ENCODE assay signal across 9 cellular contexts in the genomic region with DNA sequence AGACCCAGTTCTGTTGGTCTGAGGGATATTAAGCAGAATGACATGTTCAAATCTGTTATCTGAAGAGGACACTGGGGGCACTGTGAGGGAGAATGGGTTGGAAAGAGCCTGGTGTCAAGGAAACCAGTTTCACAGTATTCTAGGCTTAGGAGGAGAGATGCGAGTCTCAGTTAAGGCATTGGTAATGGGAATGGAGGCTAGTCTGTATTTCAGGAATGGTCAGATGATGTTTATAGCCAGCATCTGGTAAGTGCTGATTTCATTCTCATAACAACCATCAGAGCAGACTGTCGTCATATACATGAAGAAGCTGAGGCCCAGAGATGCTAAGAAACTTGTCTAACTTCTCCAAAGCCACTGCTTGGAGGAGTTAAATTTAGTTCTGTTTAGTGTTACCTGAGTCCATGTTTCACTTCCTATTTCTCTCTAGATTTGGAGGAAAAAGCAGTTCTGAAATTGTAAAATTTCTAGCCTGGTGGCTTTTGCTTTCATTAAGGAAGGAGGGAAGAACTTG.
DNase-seq lines count a peak whose midpoint lies in the region; ATAC-seq and TF ChIP-seq lines count a peak whose summit lies in the region.
"Had no signal": no experiment of that assay in that cellular context is flagged by ENCODE, and none has a peak within 500 bp of the region (broad histone marks: within the 10 kb centered on the region; RNA-seq: fewer than 3 reads in every experiment).

No MANE protein-coding gene starts in this region.

- H3K36me3 Mint-ChIP-seq in Caco-2 (ENCODE audit: insufficient read depth, unreplicated experiment) = peaks cover 6% of the 10 kb centered on the region

- H3K9me3 ChIP-seq in ascending aorta (no peaks in the 10 kb centered on the region), parathyroid adenoma (ENCODE audit: control insufficient read depth, low read length) (no peaks in the 10 kb centered on the region), Caco-2 (no peaks in the 10 kb centered on the region)

- H3K4me3 ChIP-seq in ascending aorta (no peak overlapping the region), parathyroid adenoma (ENCODE audit: low read depth, low read length) (no peak overlapping the region), Caco-2 (ENCODE audit: low read depth, low read length) (no peak overlapping the region)

- peaks cover 16% of the 10 kb centered on the region for H3K4me1 Mint-ChIP-seq in Caco-2 (ENCODE audit: low read depth, unreplicated experiment)

- H3K27me3 ChIP-seq in ascending aorta (no peaks in the 10 kb centered on the region), parathyroid adenoma (ENCODE audit: control insufficient read depth, insufficient read depth, low read length) (no peaks in the 10 kb centered on the region), Caco-2 (replicated peaks; ENCODE audit: control insufficient read depth, insufficient read depth, low read length) (no peaks in the 10 kb centered on the region)

- H3K9ac ChIP-seq in parathyroid adenoma = no peak overlapping the region

- CTCF ChIA-PET in Caco-2 (lab: Charles Lee) = no interaction called here

- H3K4me3 Mint-ChIP-seq in Caco-2 (ENCODE audit: unreplicated experiment) = no peak overlapping the region

- no peaks in the 10 kb centered on the region for H3K27me3 Mint-ChIP-seq in Caco-2 (ENCODE audit: insufficient read depth, unreplicated experiment)

- TF ChIP-seq CTCF in ascending aorta (IDR thresholded peaks at IDR 0.05) (no peak), parathyroid adenoma (IDR thresholded peaks at IDR 0.05) (no peak), Caco-2 (IDR thresholded peaks at IDR 0.05; ENCODE audit: insufficient read depth in 1 of 2, low read depth in 1 of 2, low read length in 1 of 2, severe bottlenecking in 1 of 2, unreplicated experiment in 1 of 2) (no peak)

- H3K27ac ChIP-seq in ascending aorta (peak overlapping the region; percentile 99), parathyroid adenoma (peak overlapping the region; percentile 21)

- no peaks in the 10 kb centered on the region for H3K36me3 ChIP-seq in ascending aorta
- no peaks in the 10 kb centered on the region for H3K36me3 ChIP-seq in parathyroid adenoma (ENCODE audit: control insufficient read depth, insufficient read depth, low read length)
- no peaks in the 10 kb centered on the region for H3K36me3 ChIP-seq in Caco-2 (ENCODE audit: control insufficient read depth, insufficient read depth, low read length)

- H3K9me3 Mint-ChIP-seq in Caco-2 (ENCODE audit: unreplicated experiment) = no peaks in the 10 kb centered on the region

- no peak overlapping the region for H2AFZ ChIP-seq in parathyroid adenoma

- H3K79me2 ChIP-seq in parathyroid adenoma = peaks cover 16% of the 10 kb centered on the region

- POLR2A ChIA-PET in Caco-2 (lab: Charles Lee) = no interaction called here

- DNase-seq in NCI-H1417 (lab: John Stamatoyannopoulos, UW) (peak in 2 of 3 experiments; percentile 10 to 33), NCI-H1417 treated with DMSO at 0.1 percent for 48 hours (lab: John Stamatoyannopoulos, UW) (no peak), MV-4-11 (lab: John Stamatoyannopoulos, UW) (peak; percentile 82), ascending aorta (ENCODE audit: low spot score in 2 of 2) (no peak), Caco-2 (no peak), Right ventricle myocardium superior (no peak)

- intact Hi-C loops in ascending aorta (cut with DNase I) = loop anchor here (10.0 kb wide), 1 partner anchor 454 kb away; no protein-coding TSS in a partner anchor
- intact Hi-C loops in Caco-2 (cut with micrococcal nuclease; ENCODE audit: unreplicated experiment) = no loop called here
- intact Hi-C loops in Right ventricle myocardium superior (cut with DNase I) = loop anchor here (10.0 kb wide), 1 partner anchor 454 kb away; no protein-coding TSS in a partner anchor

- H3K4me1 ChIP-seq in ascending aorta (peaks cover 0 to 13% of the 10 kb centered on the region in 2 donors), parathyroid adenoma (peaks cover 18% of the 10 kb centered on the region), Caco-2 (peaks cover 10% of the 10 kb centered on the region)

- no TSS peak for BruUV-seq in Caco-2 (replicated peaks; lab: Mats Ljungman, UMichigan)

- H3K27ac Mint-ChIP-seq in Caco-2 (ENCODE audit: unreplicated experiment) = no peak overlapping the region

- no peak overlapping the region for H3K4me2 ChIP-seq in parathyroid adenoma (ENCODE audit: low read length)

- ATAC-seq in HG03097 (IDR thresholded peaks at IDR 0.05; ENCODE audit: low FRiP score, unreplicated experiment) (no peak), Right ventricle myocardium superior (ENCODE audit: poor library complexity) (no peak)
- ATAC-seq: left lobe of liver had no signal

Comparison
In these comparisons a context has a peak if more than half of its experiments do, and no peak if none do; other contexts are left out.
1. DNase-seq: peak in NCI-H1417 (2 of 3) and MV-4-11 (single experiment); none in NCI-H1417 treated with DMSO at 0.1 percent for 48 hours (single experiment), ascending aorta (0 of 2), Caco-2 (0 of 2) and Right ventricle myocardium superior (single experiment).